In genomic region chr17:11997147-11997971, GRCh38 we compare ENCODE assay signal across 7 cellular contexts. TPM values are rescaled to one million over a fixed set of nuclear protein-coding genes. Genes with fewer than 3 reads are reported as not detected.
DNase-seq lines count a peak whose midpoint lies in the region; ATAC-seq and TF ChIP-seq lines count a peak whose summit lies in the region.

Gene ZNF18, minus strand, starts transcription at chr17:11997475. Its CDS starts 4,646 bp downstream, at chr17:11992829.

- no peaks in the 10 kb centered on the region for H4K20me1 ChIP-seq in hepatocyte (ENCODE audit: insufficient read depth, poor library complexity, severe bottlenecking)

- H3K4me2 ChIP-seq in hepatocyte = peak within 1 kb of the TSS; percentile 81

- peak within 1 kb of the TSS; percentile 97 for H3K27ac Mint-ChIP-seq in T-helper 2 cell treated with Interferon-gamma antibody and Interleukin-4, amounts not matched to agents 5 μg/mL and 100 μg/mL, for 36 hours

- peaks cover 9% of the 10 kb centered on the region for H3K4me1 Mint-ChIP-seq in T-helper 2 cell treated with Interferon-gamma antibody and Interleukin-4, amounts not matched to agents 5 μg/mL and 100 μg/mL, for 36 hours (ENCODE audit: low read depth)

- peaks cover 12% of the 10 kb centered on the region for H3K79me2 ChIP-seq in hepatocyte

- H3K27me3 Mint-ChIP-seq in T-helper 2 cell treated with Interferon-gamma antibody and Interleukin-4, amounts not matched to agents 5 μg/mL and 100 μg/mL, for 36 hours (ENCODE audit: low read depth) = peaks cover 5% of the 10 kb centered on the region

- ATAC-seq in GM18505 (IDR thresholded peaks at IDR 0.05; ENCODE audit: unreplicated experiment) (peak; percentile 95), HG02943 (IDR thresholded peaks at IDR 0.05; ENCODE audit: low read depth, unreplicated experiment) (peak; percentile 92)

- WGBS in hepatocyte (ENCODE audit: low lambda C conversion rate, missing lambda C conversion rate) = 4% methylated on average over 44 of the region's 74 CpGs

- H3K27ac ChIP-seq in hepatocyte = peak within 1 kb of the TSS; percentile 90

- DNase-seq in NCI-H1930 (lab: John Stamatoyannopoulos, UW) (peak; percentile 83 to 90), astrocyte of the cerebellum (ENCODE audit: low read depth) (peak; percentile 78), hepatocyte (ENCODE audit: low spot score) (peak; percentile 99), retinal pigment epithelial cell (ENCODE audit: low read depth) (peak; percentile 68)
- DNase-seq in T-helper 2 cell treated with Interferon-gamma antibody and Interleukin-4, amounts not matched to agents 5 μg/mL and 100 μg/mL, for 36 hours (ENCODE audit: low spot score) = peak; percentile 97

- H3K4me1 ChIP-seq in hepatocyte (ENCODE audit: insufficient read depth) = peaks cover 7% of the 10 kb centered on the region

- in situ Hi-C loops in astrocyte of the cerebellum (cut with HindIII; ENCODE audit: low sequenced_read_pairs) = no loop called here

- peak within 1 kb of the TSS; percentile 75 for H3K4me3 ChIP-seq in astrocyte of the cerebellum (ENCODE audit: low read depth, low read length)
- H3K4me3 ChIP-seq in hepatocyte = peak within 1 kb of the TSS; percentile 64
- peak within 1 kb of the TSS; percentile 77 for H3K4me3 ChIP-seq in retinal pigment epithelial cell (ENCODE audit: low read length)

- peak; percentile 99 for TF ChIP-seq POLR2A in GM18505 (IDR thresholded peaks at IDR 0.05; ENCODE audit: borderline replicate concordance, extremely low read depth, insufficient read depth, insufficient read length)

- H3K36me3 Mint-ChIP-seq in T-helper 2 cell treated with Interferon-gamma antibody and Interleukin-4, amounts not matched to agents 5 μg/mL and 100 μg/mL, for 36 hours (ENCODE audit: low read depth) = peaks cover 5% of the 10 kb centered on the region

- H2AFZ ChIP-seq in hepatocyte = peak within 1 kb of the TSS; percentile 97

- H3K9me3 Mint-ChIP-seq in T-helper 2 cell treated with Interferon-gamma antibody and Interleukin-4, amounts not matched to agents 5 μg/mL and 100 μg/mL, for 36 hours = no peaks in the 10 kb centered on the region

- peak within 1 kb of the TSS; percentile 92 for H3K4me3 Mint-ChIP-seq in T-helper 2 cell treated with Interferon-gamma antibody and Interleukin-4, amounts not matched to agents 5 μg/mL and 100 μg/mL, for 36 hours

- no peaks in the 10 kb centered on the region for H3K9me2 ChIP-seq in hepatocyte (replicated peaks; ENCODE audit: insufficient read depth)

- no peak for TF ChIP-seq CTCF in astrocyte of the cerebellum (IDR thresholded peaks at IDR 0.05; ENCODE audit: low read depth, low read length, missing control alignments)
- no peak for TF ChIP-seq CTCF in hepatocyte (IDR thresholded peaks at IDR 0.05; ENCODE audit: poor library complexity)
- no peak for TF ChIP-seq CTCF in retinal pigment epithelial cell (conservative IDR thresholded peaks at IDR 0.05; ENCODE audit: low read depth, low read length)

- no peaks in the 10 kb centered on the region for H3K27me3 ChIP-seq in hepatocyte

- H3K9me3 ChIP-seq in hepatocyte (ENCODE audit: low read depth) = no peaks in the 10 kb centered on the region

- no peaks in the 10 kb centered on the region for H3K36me3 ChIP-seq in hepatocyte (replicated peaks; ENCODE audit: insufficient read depth, low read depth)

RNA-seq across cellular contexts. Expression of gene ZNF18, which starts in this region (rescaled TPM):
- 7.3 and 9.5 TPM in 2 replicates for total RNA-seq in hepatocyte
- 6.7 and 7.3 TPM in 2 replicates for polyA plus RNA-seq in hepatocyte

Comparison
In these comparisons a context has a peak if more than half of its experiments do, and no peak if none do; other contexts are left out.
1. Peak in every context shown above with its lines: DNase-seq, ATAC-seq, H3K4me3 ChIP-seq and H3K27ac ChIP-seq.